ENCODE assay signal across 17 cellular contexts in genomic region chr19:50818859-50819472, GRCh38. TPM values are rescaled to one million over a fixed set of nuclear protein-coding genes. Genes with fewer than 3 reads are reported as not detected.
DNase-seq lines count a peak whose midpoint lies in the region; ATAC-seq, FAIRE-seq and TF ChIP-seq lines count a peak whose summit lies in the region.
"Had no signal": no experiment of that assay in that cellular context is flagged by ENCODE, and none has a peak within 500 bp of the region (broad histone marks: within the 10 kb centered on the region; RNA-seq: fewer than 3 reads in every experiment).

No MANE protein-coding gene starts in this region.

- H3K4me3 ChIP-seq in HEK293 (ENCODE audit: low read depth, low read length) (no peak overlapping the region), pancreas (peak overlapping the region; percentile 12 to 47 (median 38)), left ventricle myocardium inferior (no peak overlapping the region)

- H3K4me1 ChIP-seq in HEK293 (ENCODE audit: control insufficient read depth, insufficient read depth, low read length) (no peaks in the 10 kb centered on the region), pancreas (no peaks in the 10 kb centered on the region), left ventricle myocardium inferior (peaks cover 19% of the 10 kb centered on the region)
- H3K4me1 ChIP-seq: psoas muscle had no signal

- H3K27ac ChIP-seq in HEK293 (ENCODE audit: extremely low read depth, low read depth, low read length) (no peak overlapping the region), pancreas (peak overlapping the region; percentile 6 to 69 (median 36)), left ventricle myocardium inferior (replicated peaks) (no peak overlapping the region)
- H3K27ac ChIP-seq: psoas muscle had no signal

- H3K9me3 ChIP-seq in HEK293 (ENCODE audit: control insufficient read depth, insufficient read depth, low read depth, low read length) (no peaks in the 10 kb centered on the region), pancreas (no peaks in the 10 kb centered on the region), left ventricle myocardium inferior (replicated peaks) (no peaks in the 10 kb centered on the region)
- H3K9me3 ChIP-seq: psoas muscle had no signal

- H3K9me3 Mint-ChIP-seq in activated CD8-positive, alpha-beta memory T cell treated with anti-CD3 and anti-CD28 coated beads, Interleukin-2, amount 10 ng/mL, durations not matched to agents 7 days and 5 days (ENCODE audit: low read depth), result no peaks in the 10 kb centered on the region
- H3K9me3 Mint-ChIP-seq in activated naive CD8-positive, alpha-beta T cell treated with anti-CD3 and anti-CD28 coated beads, Interleukin-2, amount 50 U/mL, for 24 hours, result no peaks in the 10 kb centered on the region
- peaks cover 4% of the 10 kb centered on the region for H3K9me3 Mint-ChIP-seq in mesothelial cell of epicardium

- H3K36me3 Mint-ChIP-seq in activated CD8-positive, alpha-beta memory T cell treated with anti-CD3 and anti-CD28 coated beads, Interleukin-2, amount 10 ng/mL, durations not matched to agents 7 days and 5 days, result no peaks in the 10 kb centered on the region
- no peaks in the 10 kb centered on the region for H3K36me3 Mint-ChIP-seq in activated naive CD8-positive, alpha-beta T cell treated with anti-CD3 and anti-CD28 coated beads, Interleukin-2, amount 50 U/mL, for 24 hours (ENCODE audit: low read depth)
- H3K36me3 Mint-ChIP-seq in mesothelial cell of epicardium, result no peaks in the 10 kb centered on the region

- CTCF ChIA-PET in activated CD8-positive, alpha-beta memory T cell treated with anti-CD3 and anti-CD28 coated beads, Interleukin-2, amount 10 ng/mL, durations not matched to agents 7 days and 5 days (lab: Charles Lee), result interaction anchor here (1.6 kb wide), 1 partner anchor 103 kb away, joined by 4 read pairs; no protein-coding TSS in a partner anchor
- CTCF ChIA-PET in HEK293 (lab: Yijun Ruan, JAX), result interaction anchor here (0.7 kb wide), 1 partner anchor 115 kb away, joined by 3 read pairs; no protein-coding TSS in a partner anchor

- intact Hi-C loops in pancreas (cut with DNase I), result no loop called here
- intact Hi-C loops in left ventricle myocardium inferior (cut with micrococcal nuclease), result no loop called here

- ATAC-seq in activated CD8-positive, alpha-beta memory T cell treated with anti-CD3 and anti-CD28 coated beads, Interleukin-2, amount 10 ng/mL, durations not matched to agents 7 days and 5 days, result no peak
- no peak for ATAC-seq in activated naive CD8-positive, alpha-beta T cell treated with anti-CD3 and anti-CD28 coated beads, Interleukin-2, amount 50 U/mL, for 24 hours
- peak; percentile 8 to 22 (median 14) for ATAC-seq in pancreas

- no peak for FAIRE-seq in pancreas (lab: Jason Lieb, UNC)
- FAIRE-seq: HepG2, TTC549 had no signal

- H3K27me3 Mint-ChIP-seq in activated CD8-positive, alpha-beta memory T cell treated with anti-CD3 and anti-CD28 coated beads, Interleukin-2, amount 10 ng/mL, durations not matched to agents 7 days and 5 days, result peaks cover 42% of the 10 kb centered on the region
- H3K27me3 Mint-ChIP-seq in activated naive CD8-positive, alpha-beta T cell treated with anti-CD3 and anti-CD28 coated beads, Interleukin-2, amount 50 U/mL, for 24 hours, result peaks cover 69% of the 10 kb centered on the region
- H3K27me3 Mint-ChIP-seq in mesothelial cell of epicardium (ENCODE audit: low read depth), result peaks cover 97% of the 10 kb centered on the region

- 33 to 34% methylated on average over 12 of the region's 12 CpGs for WGBS in pancreas, 2 donors

- no peak overlapping the region for H3K27ac Mint-ChIP-seq in activated CD8-positive, alpha-beta memory T cell treated with anti-CD3 and anti-CD28 coated beads, Interleukin-2, amount 10 ng/mL, durations not matched to agents 7 days and 5 days
- H3K27ac Mint-ChIP-seq in activated naive CD8-positive, alpha-beta T cell treated with anti-CD3 and anti-CD28 coated beads, Interleukin-2, amount 50 U/mL, for 24 hours, result no peak overlapping the region
- no peak overlapping the region for H3K27ac Mint-ChIP-seq in mesothelial cell of epicardium

- no peak for TF ChIP-seq CTCF in HEK293 (tag by site-specific recombination; IDR thresholded peaks at IDR 0.05)
- TF ChIP-seq CTCF in pancreas (IDR thresholded peaks at IDR 0.05), result no peak
- no peak for TF ChIP-seq CTCF in mesothelial cell of epicardium (IDR thresholded peaks at IDR 0.05; ENCODE audit: unreplicated experiment)
- no peak for TF ChIP-seq CTCF in left ventricle myocardium inferior (IDR thresholded peaks at IDR 0.05; ENCODE audit: borderline replicate concordance)

- peaks cover 41% of the 10 kb centered on the region for H3K4me1 Mint-ChIP-seq in activated CD8-positive, alpha-beta memory T cell treated with anti-CD3 and anti-CD28 coated beads, Interleukin-2, amount 10 ng/mL, durations not matched to agents 7 days and 5 days
- peaks cover 48% of the 10 kb centered on the region for H3K4me1 Mint-ChIP-seq in activated naive CD8-positive, alpha-beta T cell treated with anti-CD3 and anti-CD28 coated beads, Interleukin-2, amount 50 U/mL, for 24 hours
- H3K4me1 Mint-ChIP-seq in mesothelial cell of epicardium, result peaks cover 16% of the 10 kb centered on the region

- POLR2A ChIA-PET in HEK293 (lab: Yijun Ruan, JAX), result interaction anchor here (1.3 to 1.5 kb wide), 2 partner anchors 14 to 15 kb away, joined by 6 to 10 read pairs; no protein-coding TSS in a partner anchor

- H3K4me3 Mint-ChIP-seq in activated CD8-positive, alpha-beta memory T cell treated with anti-CD3 and anti-CD28 coated beads, Interleukin-2, amount 10 ng/mL, durations not matched to agents 7 days and 5 days, result peak overlapping the region; percentile 76
- H3K4me3 Mint-ChIP-seq in activated naive CD8-positive, alpha-beta T cell treated with anti-CD3 and anti-CD28 coated beads, Interleukin-2, amount 50 U/mL, for 24 hours, result peak overlapping the region; percentile 71
- H3K4me3 Mint-ChIP-seq in mesothelial cell of epicardium, result no peak overlapping the region

- H3K27me3 ChIP-seq in pancreas (no peaks in the 10 kb centered on the region), left ventricle myocardium inferior (ENCODE audit: low read depth) (peaks cover 100% of the 10 kb centered on the region)

- H3K36me3 ChIP-seq in HEK293 (ENCODE audit: control insufficient read depth in 2 of 2, insufficient read depth in 1 of 2, low read length in 2 of 2) (no peaks in the 10 kb centered on the region), pancreas (no peaks in the 10 kb centered on the region), left ventricle myocardium inferior (no peaks in the 10 kb centered on the region)

- no peak for DNase-seq in activated CD8-positive, alpha-beta memory T cell treated with anti-CD3 and anti-CD28 coated beads, Interleukin-2, amount 10 ng/mL, durations not matched to agents 7 days and 5 days
- DNase-seq in activated CD8-positive, alpha-beta memory T cell treated with anti-CD3 and anti-CD28 coated beads, Interleukin-2, amount 50 U/mL, for 48 hours, result no peak
- DNase-seq in activated naive CD8-positive, alpha-beta T cell treated with anti-CD3 and anti-CD28 coated beads, Interleukin-2, amount 50 U/mL, for 24 hours, result no peak
- peak in 4 of 6 donors; percentile 54 to 85 (median 72) for DNase-seq in pancreas
- no peak for DNase-seq in mesothelial cell of epicardium (ENCODE audit: low spot score in 2 of 2, unreplicated experiment in 2 of 2)
- DNase-seq in GF-D8 (lab: John Stamatoyannopoulos, UW), result no peak
- no peak for DNase-seq in left ventricle myocardium inferior
- DNase-seq: activated effector memory CD4-positive, alpha-beta T cell treated with Interleukin-2 at 50 U/mL for 16 hours; GDM1; NCI-H2029 treated with DMSO at 0.1 percent for 48 hours had no signal

TF ChIP-seq in HEK293, 187 proteins besides CTCF, POLR2A, EP300 and RAD21 (continues in another document):
- TF ChIP-seq ZNF280C (tag by site-specific recombination; IDR thresholded peaks at IDR 0.05), result no peak

RNA-seq across cellular contexts. Expression of gene KLK1, which starts 4.6 kb away (rescaled TPM):
- 1 to 10 TPM; 3.0 to 3.2 TPM for total RNA-seq in activated CD8-positive, alpha-beta memory T cell treated with anti-CD3 and anti-CD28 coated beads, Interleukin-2, amount 10 ng/mL, durations not matched to agents 7 days and 5 days
- total RNA-seq in pancreas (1,000 to 10,000 TPM in 3 of 6 donors, 100 to 1,000 TPM in 3; 607 to 1,981 (median 1,041) TPM), mesothelial cell of epicardium (0.27 to 0.40 TPM in 2 of 3 replicates, not detected in the other), left ventricle myocardium inferior (0.41 TPM)
- 100 to 1,000 TPM; 683 to 756 TPM for polyA plus RNA-seq in pancreas
- total RNA-seq: H4, HepG2 had no signal
- polyA plus RNA-seq: HepG2 had no signal

RNA-seq across cellular contexts. Expression of gene KLK15, which starts 14.4 kb away (rescaled TPM):
- not detected for total RNA-seq in activated CD8-positive, alpha-beta memory T cell treated with anti-CD3 and anti-CD28 coated beads, Interleukin-2, amount 10 ng/mL, durations not matched to agents 7 days and 5 days
- total RNA-seq in pancreas, result not detected
- polyA plus RNA-seq in pancreas, result under 1 TPM; 0.07 to 0.27 TPM
- not detected in 3 replicates for total RNA-seq in mesothelial cell of epicardium
- total RNA-seq in left ventricle myocardium inferior, result not detected
- total RNA-seq: H4, HepG2, lower leg skin, psoas muscle, temporal lobe had no signal
- polyA plus RNA-seq: HepG2, psoas muscle had no signal

RNA-seq across cellular contexts. Expression of gene ACP4, which starts 28.8 kb away (rescaled TPM):
- not detected for total RNA-seq in activated CD8-positive, alpha-beta memory T cell treated with anti-CD3 and anti-CD28 coated beads, Interleukin-2, amount 10 ng/mL, durations not matched to agents 7 days and 5 days
- total RNA-seq in pancreas (not detected), mesothelial cell of epicardium (not detected in 3 replicates), left ventricle myocardium inferior (not detected)
- not detected for polyA plus RNA-seq in pancreas
- total RNA-seq: H4, HepG2, psoas muscle, temporal lobe had no signal
- polyA plus RNA-seq: psoas muscle had no signal

RNA-seq across cellular contexts. Expression of gene KLK3, which starts 35.7 kb away (rescaled TPM):
- not detected for total RNA-seq in activated CD8-positive, alpha-beta memory T cell treated with anti-CD3 and anti-CD28 coated beads, Interleukin-2, amount 10 ng/mL, durations not matched to agents 7 days and 5 days
- total RNA-seq in pancreas (not detected), mesothelial cell of epicardium (not detected in 3 replicates), left ventricle myocardium inferior (not detected)
- polyA plus RNA-seq in pancreas, result under 1 TPM; 0.05 to 0.27 TPM
- total RNA-seq: H4, HepG2, psoas muscle, temporal lobe had no signal
- polyA plus RNA-seq: HepG2, psoas muscle had no signal

RNA-seq across cellular contexts. Expression of gene GPR32, which starts 48.7 kb away (rescaled TPM):
- total RNA-seq in activated CD8-positive, alpha-beta memory T cell treated with anti-CD3 and anti-CD28 coated beads, Interleukin-2, amount 10 ng/mL, durations not matched to agents 7 days and 5 days, result not detected
- total RNA-seq in pancreas, result not detected
- not detected for polyA plus RNA-seq in pancreas
- total RNA-seq in mesothelial cell of epicardium, result not detected in 3 replicates
- total RNA-seq in left ventricle myocardium inferior, result not detected
- total RNA-seq: H4, HepG2, lower leg skin, psoas muscle, temporal lobe had no signal
- polyA plus RNA-seq: HepG2, psoas muscle had no signal

Comparison
In these comparisons a context has a peak if more than half of its experiments do, and no peak if none do; other contexts are left out.
1. ATAC-seq: peak in pancreas (4 of 4); none in activated CD8-positive, alpha-beta memory T cell treated with anti-CD3 and anti-CD28 coated beads, Interleukin-2, amount 10 ng/mL, durations not matched to agents 7 days and 5 days (single experiment) and activated naive CD8-positive, alpha-beta T cell treated with anti-CD3 and anti-CD28 coated beads, Interleukin-2, amount 50 U/mL, for 24 hours (single experiment).
2. DNase-seq: peak in pancreas (4 of 6); none in activated CD8-positive, alpha-beta memory T cell treated with anti-CD3 and anti-CD28 coated beads, Interleukin-2, amount 10 ng/mL, durations not matched to agents 7 days and 5 days (single experiment), activated CD8-positive, alpha-beta memory T cell treated with anti-CD3 and anti-CD28 coated beads, Interleukin-2, amount 50 U/mL, for 48 hours (single experiment), activated naive CD8-positive, alpha-beta T cell treated with anti-CD3 and anti-CD28 coated beads, Interleukin-2, amount 50 U/mL, for 24 hours (single experiment), mesothelial cell of epicardium (0 of 2), GF-D8 (single experiment) and left ventricle myocardium inferior (single experiment).
3. H3K27ac ChIP-seq: peak in pancreas (4 of 4); none in HEK293 (single experiment) and left ventricle myocardium inferior (single experiment).
4. H3K4me3 ChIP-seq: peak in pancreas (4 of 4); none in HEK293 (single experiment) and left ventricle myocardium inferior (single experiment).
5. RNA of gene KLK1, which starts 4.6 kb away (total RNA-seq): 607 to 1,981 TPM in pancreas; 3.0 to 3.2 TPM in activated CD8-positive, alpha-beta memory T cell treated with anti-CD3 and anti-CD28 coated beads, Interleukin-2, amount 10 ng/mL, durations not matched to agents 7 days and 5 days, 0.41 TPM in left ventricle myocardium inferior (single experiment) and 0.27 to 0.40 TPM in mesothelial cell of epicardium; every median in the first group is over 100 times any median in the second.